In the genomic region with DNA sequence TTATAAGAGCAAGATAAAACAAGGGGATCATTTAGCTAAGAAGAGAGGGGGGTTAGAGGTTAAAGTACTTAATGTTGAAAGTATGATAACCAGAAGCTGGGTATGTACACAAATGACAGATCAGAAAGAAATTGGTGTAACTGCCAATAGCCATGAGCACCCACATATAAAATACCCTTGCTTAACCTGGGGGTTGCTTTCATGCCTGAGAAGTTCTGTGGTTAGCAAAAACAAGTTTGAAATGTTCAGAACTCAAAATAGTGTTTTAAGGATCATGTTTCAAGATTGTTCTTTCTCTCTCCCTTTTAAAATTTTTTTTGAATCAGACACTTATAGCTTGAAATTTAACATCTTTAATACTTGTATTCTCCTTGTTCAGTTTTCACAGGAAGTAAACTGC, we compare ENCODE assay signal across 16 cellular contexts.
A peak's percentile ranks its signal among the peaks of the same experiment; 100 is the strongest.
DNase-seq lines count a peak whose midpoint lies in the region; ATAC-seq lines count a peak whose summit lies in the region.
"Had no signal": no experiment of that assay in that cellular context is flagged by ENCODE, and none has a peak within 500 bp of the region (broad histone marks: within the 10 kb centered on the region; RNA-seq: fewer than 3 reads in every experiment).

No MANE protein-coding gene starts in this region.

- no peak overlapping the region for H3K4me3 ChIP-seq in skeletal muscle cell (ENCODE audit: low read depth, low read length)

- DNase-seq in GM03348 (ENCODE audit: low spot score) (peak; percentile 6), NCI-H69 (lab: John Stamatoyannopoulos, UW) (peak; percentile 1), fibroblast of gingiva (ENCODE audit: low read depth) (peak; percentile 35), skeletal muscle cell (ENCODE audit: low read depth) (peak; percentile 39), putamen (ENCODE audit: low spot score) (no peak), NCI-H748 treated with DMSO at 0.1 percent for 48 hours (lab: John Stamatoyannopoulos, UW) (no peak)
- DNase-seq: BE2C; CD8-positive, alpha-beta memory T cell; EL; HFFc6; KG1; NCI-H1092; NCI-H187; NCI-H446 treated with DMSO at 0.1 percent for 48 hours; SHP77 treated with DMSO at 0.1 percent for 48 hours had no signal

- ATAC-seq in GM18517 (IDR thresholded peaks at IDR 0.05; ENCODE audit: unreplicated experiment), result no peak

Comparison
In these comparisons a context has a peak if more than half of its experiments do, and no peak if none do; other contexts are left out.
1. DNase-seq: peak in GM03348 (single experiment), NCI-H69 (single experiment), fibroblast of gingiva (single experiment) and skeletal muscle cell (single experiment); none in putamen (single experiment) and NCI-H748 treated with DMSO at 0.1 percent for 48 hours (single experiment).